26 cellular contexts compared by ENCODE assay signal in genomic region chr18:48119204-48119603, GRCh38.
DNase-seq lines count a peak whose midpoint lies in the region; ATAC-seq and TF ChIP-seq lines count a peak whose summit lies in the region.
"Had no signal": no experiment of that assay in that cellular context is flagged by ENCODE, and none has a peak within 500 bp of the region (broad histone marks: within the 10 kb centered on the region; RNA-seq: fewer than 3 reads in every experiment).

No MANE protein-coding gene starts in this region.

- peaks cover 31% of the 10 kb centered on the region for H3K4me1 Mint-ChIP-seq in mesothelial cell of epicardium
- H3K4me1 Mint-ChIP-seq in T-cell: no peaks in the 10 kb centered on the region
- H3K4me1 Mint-ChIP-seq: CD4-positive, alpha-beta memory T cell had no signal

- TF ChIP-seq EP300 in suprapubic skin (IDR thresholded peaks at IDR 0.05): no peak
- no peak for TF ChIP-seq EP300 in ovary (IDR thresholded peaks at IDR 0.05)

- CTCF ChIA-PET in T-cell (lab: Charles Lee): no interaction called here

- POLR2A ChIA-PET in T-cell (lab: Charles Lee): no interaction called here

- TF ChIP-seq POLR2A in suprapubic skin (IDR thresholded peaks at IDR 0.05) (no peak), ovary (IDR thresholded peaks at IDR 0.05) (no peak)

- H3K4me3 ChIP-seq in RWPE2 (ENCODE audit: severe bottlenecking) (no peak overlapping the region), suprapubic skin (no peak overlapping the region), ovary (no peak overlapping the region)
- H3K4me3 ChIP-seq: GM12878, SJSA1 had no signal

- no peaks in the 10 kb centered on the region for H3K36me3 ChIP-seq in RWPE2 (ENCODE audit: low read depth)
- no peaks in the 10 kb centered on the region for H3K36me3 ChIP-seq in suprapubic skin
- H3K36me3 ChIP-seq in ovary: no peaks in the 10 kb centered on the region
- H3K36me3 ChIP-seq: SJSA1 had no signal

- H3K9me3 ChIP-seq in RWPE2 (ENCODE audit: severe bottlenecking) (no peaks in the 10 kb centered on the region), suprapubic skin (no peaks in the 10 kb centered on the region), ovary (no peaks in the 10 kb centered on the region)
- H3K9me3 ChIP-seq: SJSA1 had no signal

- no peak for TF ChIP-seq CTCF in RWPE2 (IDR thresholded peaks at IDR 0.05; ENCODE audit: poor library complexity, severe bottlenecking)
- TF ChIP-seq CTCF in mesothelial cell of epicardium (IDR thresholded peaks at IDR 0.05; ENCODE audit: unreplicated experiment): no peak
- no peak for TF ChIP-seq CTCF in suprapubic skin (IDR thresholded peaks at IDR 0.05)
- TF ChIP-seq CTCF in ovary (IDR thresholded peaks at IDR 0.05): no peak

- H3K4me3 Mint-ChIP-seq in mesothelial cell of epicardium (no peak overlapping the region), T-cell (no peak overlapping the region)
- H3K4me3 Mint-ChIP-seq: CD4-positive, alpha-beta memory T cell had no signal

- DNase-seq in RWPE2 (ENCODE audit: low spot score): no peak
- DNase-seq in epithelial cell of prostate (ENCODE audit: low read depth, low spot score): no peak
- no peak for DNase-seq in mesothelial cell of epicardium (ENCODE audit: low spot score in 2 of 2, unreplicated experiment in 2 of 2)
- no peak for DNase-seq in suprapubic skin (ENCODE audit: low spot score in 2 of 2)
- no peak for DNase-seq in T-cell
- DNase-seq in HT-29 (ENCODE audit: low spot score): no peak
- no peak for DNase-seq in ovary
- DNase-seq: C1 segment of cervical spinal cord; CD4-positive, alpha-beta memory T cell; COR-L47; EL; GDM1; HCEC 1CT; NCI-H1092; NCI-H1417 treated with DMSO at 0.1 percent for 48 hours; NCI-H1694 treated with DMSO at 0.1 percent for 48 hours; NCI-H2081; NCI-H2171 treated with DMSO at 0.1 percent for 48 hours; NCI-H524 treated with DMSO at 0.1 percent for 48 hours; NCI-H774; NK-92 treated with Interleukin-12 subunit alpha and Interleukin-12 subunit beta, amount 100 ng/mL, for 24 hours; PC-3; Right ventricle myocardium superior had no signal

- no peaks in the 10 kb centered on the region for H3K36me3 Mint-ChIP-seq in mesothelial cell of epicardium
- H3K36me3 Mint-ChIP-seq in T-cell: no peaks in the 10 kb centered on the region
- H3K36me3 Mint-ChIP-seq: CD4-positive, alpha-beta memory T cell had no signal

- peaks cover 2% of the 10 kb centered on the region for H3K27me3 Mint-ChIP-seq in mesothelial cell of epicardium (ENCODE audit: low read depth)
- peaks cover 0 to 5% of the 10 kb centered on the region in 2 donors for H3K27me3 Mint-ChIP-seq in T-cell

- H3K27ac ChIP-seq in RWPE2 (ENCODE audit: poor library complexity, severe bottlenecking) (no peak overlapping the region), epithelial cell of prostate (peak overlapping the region; percentile 13), suprapubic skin (peak overlapping the region; percentile 49), ovary (no peak overlapping the region)
- H3K27ac ChIP-seq: HL-60, SJSA1 had no signal

- ATAC-seq in RWPE2 (ENCODE audit: low read depth) (peak; percentile 61; the same call in 2 of the 3 replicates), T-cell (replicated peaks in 1 of 4) (no peak)
- ATAC-seq: GM12878, PC-3 had no signal

- H3K4me1 ChIP-seq in RWPE2 (ENCODE audit: insufficient read depth, poor library complexity, severe bottlenecking): no peaks in the 10 kb centered on the region
- H3K4me1 ChIP-seq in suprapubic skin: peaks cover 11% of the 10 kb centered on the region
- peaks cover 9% of the 10 kb centered on the region for H3K4me1 ChIP-seq in ovary (ENCODE audit: insufficient read depth)
- H3K4me1 ChIP-seq: SJSA1 had no signal

- intact Hi-C loops in ovary (cut with DNase I): no loop called here

- H3K9me3 Mint-ChIP-seq in mesothelial cell of epicardium (no peaks in the 10 kb centered on the region), T-cell (no peaks in the 10 kb centered on the region)
- H3K9me3 Mint-ChIP-seq: CD4-positive, alpha-beta memory T cell had no signal

- WGBS in suprapubic skin: 36% methylated on average over 5 of the region's 5 CpGs
- 93 to 98% (median 95%) methylated on average over 5 of the region's 5 CpGs for WGBS in ovary, 3 donors

- H3K27me3 ChIP-seq in RWPE2 (ENCODE audit: insufficient read depth, poor library complexity, severe bottlenecking) (no peaks in the 10 kb centered on the region), suprapubic skin (no peaks in the 10 kb centered on the region), ovary (no peaks in the 10 kb centered on the region)

- H3K27ac Mint-ChIP-seq in mesothelial cell of epicardium (peak overlapping the region; percentile 61), T-cell (no peak overlapping the region)
- H3K27ac Mint-ChIP-seq: CD4-positive, alpha-beta memory T cell had no signal

Comparison
In these comparisons a context has a peak if more than half of its experiments do, and no peak if none do; other contexts are left out.
1. H3K27ac ChIP-seq: peak in epithelial cell of prostate (single experiment) and suprapubic skin (single experiment); none in RWPE2 (single experiment) and ovary (0 of 2).